ENCODE assay signal across 8 cellular contexts in genomic region chr11:130449246-130449990, GRCh38. TPM values are rescaled to one million over a fixed set of nuclear protein-coding genes. Genes with fewer than 3 reads are reported as not detected.
DNase-seq lines count a peak whose midpoint lies in the region; ATAC-seq and TF ChIP-seq lines count a peak whose summit lies in the region.

No MANE protein-coding gene starts in this region.

- H3K9me3 ChIP-seq in T-helper 17 cell (ENCODE audit: control insufficient read depth, low read length, poor library complexity, severe bottlenecking) (no peaks in the 10 kb centered on the region), heart right ventricle (no peaks in the 10 kb centered on the region)

- peak overlapping the region; percentile 41 to 91 (median 82) for H3K27ac ChIP-seq in heart right ventricle

- H3K4me1 ChIP-seq in heart right ventricle, result peaks cover 11 to 69% (median 55%) of the 10 kb centered on the region in 9 donors

- ATAC-seq in T-helper 17 cell, result no peak
- peak in 4 of 8 donors; percentile 6 to 25 (median 22) for ATAC-seq in heart right ventricle
- ATAC-seq in GM21529 (IDR thresholded peaks at IDR 0.05; ENCODE audit: unreplicated experiment), result no peak
- no peak for ATAC-seq in HG02610 (IDR thresholded peaks at IDR 0.05; ENCODE audit: unreplicated experiment)

- peaks cover 0 to 40% (median 0%) of the 10 kb centered on the region in 7 donors for H3K27me3 ChIP-seq in heart right ventricle

- peak overlapping the region; percentile 71 for H3K4me3 Mint-ChIP-seq in T-helper 17 cell

- intact Hi-C loops in heart right ventricle (cut with DNase I), result loop anchor here in 3 of 10 donors (2.0 to 5.0 kb wide), 4 partner anchors 227 to 378 kb away; no protein-coding TSS in a partner anchor

- H3K27ac Mint-ChIP-seq in T-helper 17 cell, result no peak overlapping the region

- H3K4me1 Mint-ChIP-seq in T-helper 17 cell, result peaks cover 2% of the 10 kb centered on the region

- 1 to 2% methylated on average over 71 of the region's 71 CpGs for WGBS in heart right ventricle, 2 donors

- peak overlapping the region; percentile 69 to 98 (median 80) for H3K4me3 ChIP-seq in heart right ventricle

- H3K27me3 Mint-ChIP-seq in T-helper 17 cell, result peaks cover 67% of the 10 kb centered on the region

- DNase-seq in EL (peak; percentile 17), T-helper 17 cell (no peak), heart right ventricle (no peak), retina (peak; percentile 77), DMS114 treated with DMSO at 0.1 percent for 48 hours (lab: John Stamatoyannopoulos, UW; ENCODE audit: unreplicated experiment) (no peak), NCI-H226 (no peak)

- H3K36me3 ChIP-seq in heart right ventricle, result no peaks in the 10 kb centered on the region

- TF ChIP-seq CTCF in heart right ventricle (IDR thresholded peaks at IDR 0.05), result no peak

- H3K36me3 Mint-ChIP-seq in T-helper 17 cell (ENCODE audit: low read depth), result peaks cover 5% of the 10 kb centered on the region

RNA-seq across cellular contexts. Expression of gene ADAMTS15, which starts 1.0 kb away (rescaled TPM):
- total RNA-seq in T-helper 17 cell (not detected), heart right ventricle (10 to 100 TPM in 8 of 10 donors, 1 to 10 TPM in 2; 7.7 to 49.4 (median 14.2) TPM)
- polyA plus RNA-seq in heart right ventricle, result 10 to 100 TPM; 16.9 to 36.3 TPM

RNA-seq across cellular contexts. Expression of gene ADAMTS8, which starts 21.0 kb away (rescaled TPM):
- not detected for total RNA-seq in T-helper 17 cell
- total RNA-seq in heart right ventricle, result 1 to 10 TPM in 5 of 10 donors, under 1 TPM in 5; 0.28 to 2.6 (median 1.1) TPM
- polyA plus RNA-seq in heart right ventricle, result 1 to 10 TPM in 1 of 2 donors, under 1 TPM in 1; 0.29 to 2.1 TPM

Comparison
In these comparisons a context has a peak if more than half of its experiments do, and no peak if none do; other contexts are left out.
1. DNase-seq: peak in EL (single experiment) and retina (single experiment); none in T-helper 17 cell (0 of 3), heart right ventricle (0 of 2), DMS114 treated with DMSO at 0.1 percent for 48 hours (single experiment) and NCI-H226 (single experiment).
2. RNA of gene ADAMTS15, which starts 1.0 kb away (total RNA-seq): 7.7 to 49.4 TPM in heart right ventricle; not detected in T-helper 17 cell; every median in the first group is over 4 times any median in the second.